ENCODE assay signal across 29 cellular contexts in genomic region chr5:154265197-154265578, GRCh38.
"Had no signal": no experiment of that assay in that cellular context is flagged by ENCODE, and none has a peak within 500 bp of the region (broad histone marks: within the 10 kb centered on the region; RNA-seq: fewer than 3 reads in every experiment).

No MANE protein-coding gene starts in this region.

- H3K4me3 ChIP-seq: adrenal gland, body of pancreas, breast epithelium, PC-9 had no signal

- H3K4me1 ChIP-seq: adrenal gland, body of pancreas, breast epithelium had no signal

- H3K9me3 ChIP-seq: adrenal gland, body of pancreas, breast epithelium had no signal

- ATAC-seq: activated naive CD4-positive, alpha-beta T cell treated with anti-CD3 and anti-CD28 coated beads, Interleukin-2, amount 50 U/mL, for 72 hours; activated T-cell treated with anti-CD3 and anti-CD28 coated beads, Interleukin-2, amount 50 U/mL, for 4 hours; body of pancreas had no signal

- H3K27ac Mint-ChIP-seq: activated B cell treated with CpG ODN at 0.5 μM for 24 hours; activated CD4-positive, alpha-beta memory T cell treated with anti-CD3 and anti-CD28 coated beads for 36 hours; activated naive CD4-positive, alpha-beta T cell treated with anti-CD3 and anti-CD28 coated beads for 36 hours; activated naive CD4-positive, alpha-beta T cell treated with anti-CD3 and anti-CD28 coated beads, Interleukin-2, amount 50 U/mL, for 72 hours; activated T-helper 1 cell treated with anti-CD3 and anti-CD28 coated beads, Interleukin-12 subunit alpha, Interleukin-12 subunit beta, Interleukin-2, Interleukin-4 antibody, amounts not matched to agents 30 ng/mL and 10 ng/mL and 1 ng/mL, durations not matched to agents 14 hours and 24 hours and 36 hours had no signal

- H3K4me3 Mint-ChIP-seq: activated B cell treated with CpG ODN at 0.5 μM for 24 hours; activated CD4-positive, alpha-beta memory T cell treated with anti-CD3 and anti-CD28 coated beads for 36 hours; activated naive CD4-positive, alpha-beta T cell treated with anti-CD3 and anti-CD28 coated beads for 36 hours; activated T-cell treated with anti-CD3 and anti-CD28 coated beads, Interleukin-2, amount 50 U/mL, for 4 hours; activated T-helper 1 cell treated with anti-CD3 and anti-CD28 coated beads, Interleukin-12 subunit alpha, Interleukin-12 subunit beta, Interleukin-2, Interleukin-4 antibody, amounts not matched to agents 30 ng/mL and 10 ng/mL and 1 ng/mL, durations not matched to agents 14 hours and 24 hours and 36 hours had no signal

- H3K27me3 ChIP-seq: adrenal gland, body of pancreas, breast epithelium had no signal

- H3K36me3 ChIP-seq: adrenal gland, breast epithelium had no signal

- H3K9me3 Mint-ChIP-seq: activated B cell treated with CpG ODN at 0.5 μM for 24 hours; activated CD4-positive, alpha-beta memory T cell treated with anti-CD3 and anti-CD28 coated beads for 36 hours; activated naive CD4-positive, alpha-beta T cell treated with anti-CD3 and anti-CD28 coated beads for 36 hours; activated naive CD4-positive, alpha-beta T cell treated with anti-CD3 and anti-CD28 coated beads, Interleukin-2, amount 50 U/mL, for 72 hours; activated T-cell treated with anti-CD3 and anti-CD28 coated beads, Interleukin-2, amount 50 U/mL, for 4 hours; activated T-helper 1 cell treated with anti-CD3 and anti-CD28 coated beads, Interleukin-12 subunit alpha, Interleukin-12 subunit beta, Interleukin-2, Interleukin-4 antibody, amounts not matched to agents 30 ng/mL and 10 ng/mL and 1 ng/mL, durations not matched to agents 14 hours and 24 hours and 36 hours had no signal

- H3K27ac ChIP-seq: adrenal gland, body of pancreas, breast epithelium, PC-9, RWPE1, VCaP had no signal

- H3K27me3 Mint-ChIP-seq: activated B cell treated with CpG ODN at 0.5 μM for 24 hours; activated CD4-positive, alpha-beta memory T cell treated with anti-CD3 and anti-CD28 coated beads for 36 hours had no signal

- DNase-seq: activated B cell treated with CpG ODN at 0.5 μM for 24 hours; activated CD4-positive, alpha-beta memory T cell treated with anti-CD3 and anti-CD28 coated beads for 36 hours; activated CD4-positive, alpha-beta T cell treated with anti-CD3 and anti-CD28 coated beads for 48 hours; activated CD4-positive, CD25-positive, alpha-beta regulatory T cell treated with anti-CD3 and anti-CD28 coated beads, Interleukin-2, amount 50 U/mL, for 72 hours; activated CD8-positive, alpha-beta memory T cell treated with anti-CD3 and anti-CD28 coated beads, Interleukin-2, amount 50 U/mL, for 4 hours; activated gamma-delta T cell treated with Interleukin-2 at 50 U/mL for 16 hours; activated naive CD4-positive, alpha-beta T cell treated with anti-CD3 and anti-CD28 coated beads for 36 hours; activated T-cell treated with anti-CD3 and anti-CD28 coated beads for 4 hours; activated T-cell treated with anti-CD3 and anti-CD28 coated beads, Interleukin-2, amount 50 U/mL, for 4 hours; adrenal gland; body of pancreas; NCI-H1092 treated with DMSO at 0.1 percent for 48 hours; NCI-H146; NCI-H187; NCI-H2029 treated with DMSO at 0.1 percent for 48 hours; NCI-H2107; NCI-H510A; NCI-H526; NCI-H748 treated with DMSO at 0.1 percent for 48 hours; PC-9; SIG-M5; SW 1271; T-helper 1 cell; T-helper 9 cell had no signal
